25 cellular contexts compared by ENCODE assay signal in the genomic region with DNA sequence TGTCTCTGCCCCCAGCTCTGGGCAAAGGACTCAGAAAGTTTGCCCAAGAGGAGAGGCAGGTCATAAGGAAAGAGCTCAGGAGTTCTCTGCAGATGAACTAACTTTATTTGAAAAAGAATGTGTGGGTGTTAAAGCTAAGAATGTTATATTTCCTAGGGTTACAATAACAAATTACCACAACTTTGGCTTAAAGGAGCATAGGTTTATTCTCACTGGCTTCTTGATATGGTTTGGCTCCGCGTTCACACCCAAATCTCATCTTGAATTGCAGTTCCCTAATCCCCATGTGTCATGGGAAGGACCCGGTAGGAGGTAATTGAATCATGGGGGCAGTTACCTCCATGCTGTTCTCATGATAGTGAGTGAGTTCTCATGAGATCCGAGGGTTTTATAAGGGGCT.
"Had no signal": no experiment of that assay in that cellular context is flagged by ENCODE, and none has a peak within 500 bp of the region (broad histone marks: within the 10 kb centered on the region; RNA-seq: fewer than 3 reads in every experiment).

No MANE protein-coding gene starts in this region.

- DNase-seq: kidney; left colon; left lung; lower lobe of right lung; mammary epithelial cell; mesenchymal stem cell; naive thymus-derived CD8-positive, alpha-beta T cell; nucleus accumbens; pancreas; posterior cingulate gyrus; retina; right cardiac atrium; stimulated activated CD4-positive, alpha-beta T cell treated with anti-CD3 and anti-CD28 coated beads, Interleukin-12 subunit alpha, Interleukin-12 subunit beta, amount 100 ng/mL, for 4 hours; stimulated activated CD4-positive, alpha-beta T cell treated with anti-CD3 and anti-CD28 coated beads, Interleukin-15, amount 100 ng/mL, for 24 hours; stimulated activated CD4-positive, alpha-beta T cell treated with anti-CD3 and anti-CD28 coated beads, Interleukin-2, amount 100 ng/mL, for 24 hours; stimulated activated CD4-positive, alpha-beta T cell treated with anti-CD3 and anti-CD28 coated beads, Interleukin-4, amount 100 ng/mL, for 1 hour; stimulated activated naive B cell treated with anti-CD40 and anti-IgM and Interleukin-4, amounts not matched to agents 10 μg/mL and 1 μg/mL and 100 μg/mL, for 72 hours; stimulated activated naive CD8-positive, alpha-beta T cell treated with anti-CD3 and anti-CD28 coated beads, Interleukin-15, Interleukin-2, amounts not matched to agents 100 U/mL and 50 U/mL, for 24 hours; stomach; tibial artery; uterus had no signal

- H3K4me3 ChIP-seq: hepatocyte, left lung, lower lobe of right lung, pancreas, prostate gland, skin epidermis, stomach, thoracic aorta, tibial artery, uterus had no signal

- H3K27me3 ChIP-seq: left lung, pancreas, stomach, tibial artery, uterus had no signal

- H3K9me3 ChIP-seq: lower lobe of right lung, pancreas, prostate gland, thoracic aorta, tibial artery, uterus had no signal

- H3K4me1 ChIP-seq: left lung, lower lobe of right lung, pancreas, prostate gland, stomach, tibial artery, uterus had no signal

- H3K27ac ChIP-seq: hepatocyte, left lung, lower lobe of right lung, pancreas, prostate gland, skin epidermis, stomach, thoracic aorta, tibial artery, uterus had no signal

- H3K36me3 ChIP-seq: left lung, lower lobe of right lung, pancreas, prostate gland, stomach, thoracic aorta, tibial artery, uterus had no signal

- H2AFZ ChIP-seq: hepatocyte had no signal

- H3K79me2 ChIP-seq: hepatocyte had no signal

- H3K4me2 ChIP-seq: hepatocyte had no signal
